ENCODE assay signal across 10 cellular contexts in genomic region chr7:24668922-24669635, GRCh38.
DNase-seq lines count a peak whose midpoint lies in the region; ATAC-seq and TF ChIP-seq lines count a peak whose summit lies in the region.
"Had no signal": no experiment of that assay in that cellular context is flagged by ENCODE, and none has a peak within 500 bp of the region (broad histone marks: within the 10 kb centered on the region; RNA-seq: fewer than 3 reads in every experiment).

No MANE protein-coding gene starts in this region.

- H3K27ac Mint-ChIP-seq in H9, result peak overlapping the region in 2 of 3 experiments; percentile 50 to 53; a peak in 4 of 7 replicates

- no peak for TF ChIP-seq CTCF in H9 (conservative IDR thresholded peaks at IDR 0.05)
- no peak for TF ChIP-seq CTCF in SK-N-SH (IDR thresholded peaks at IDR 0.05)
- no peak for TF ChIP-seq CTCF in fibroblast of pulmonary artery (IDR thresholded peaks at IDR 0.05; ENCODE audit: low read length, missing control alignments)

- no peak overlapping the region for H2BK12ac ChIP-seq in H9 (ENCODE audit: insufficient read length, low read depth, low read length)

- H3T11ph ChIP-seq in H9 (ENCODE audit: low read length), result no peak overlapping the region

- no peak overlapping the region for H2AK5ac ChIP-seq in H9 (ENCODE audit: insufficient read length, low read length)

- H4K20me1 ChIP-seq in H9 (ENCODE audit: control insufficient read depth, insufficient read depth, insufficient read length) (no peaks in the 10 kb centered on the region), SK-N-SH (ENCODE audit: insufficient read depth) (no peaks in the 10 kb centered on the region)

- DNase-seq in H9 (no peak), SK-N-SH (no peak), fibroblast of pulmonary artery (ENCODE audit: low read depth) (peak; percentile 16), skeletal muscle cell (ENCODE audit: low read depth) (peak; percentile 16), G401 (ENCODE audit: low spot score) (no peak), KG1 (lab: John Stamatoyannopoulos, UW) (no peak)
- DNase-seq: activated CD8-positive, alpha-beta memory T cell treated with anti-CD3 and anti-CD28 coated beads, Interleukin-2, amount 50 U/mL, for 4 hours; MM.1S had no signal

- no peaks in the 10 kb centered on the region for H3K23me2 ChIP-seq in H9 (ENCODE audit: insufficient read length, low read depth, low read length, poor library complexity, severe bottlenecking)

- TF ChIP-seq RAD21 in SK-N-SH (IDR thresholded peaks at IDR 0.05; ENCODE audit: low read length), result no peak

- H3K56ac ChIP-seq in H9 (ENCODE audit: insufficient read length, low read depth, low read length), result no peak overlapping the region

- H2BK120ac ChIP-seq in H9 (ENCODE audit: low read depth, low read length, poor library complexity, severe bottlenecking), result no peak overlapping the region

- peaks cover 25 to 45% (median 42%) of the 10 kb centered on the region in 3 experiments for H3K36me3 Mint-ChIP-seq in H9 (ENCODE audit: insufficient read depth in 1 of 3, low read depth in 3 of 3)

- no peak overlapping the region for H4K5ac ChIP-seq in H9 (ENCODE audit: insufficient read length, low read depth, low read length)

- H3K9me3 Mint-ChIP-seq in H9, result peaks cover 11 to 16% of the 10 kb centered on the region in 2 experiments; a peak in 4 of 5 replicates

- POLR2A ChIA-PET in SK-N-SH (lab: Yijun Ruan, JAX), result no interaction called here

- WGBS in H9 (ENCODE audit: extremely low coverage, insufficient read length, low lambda C conversion rate), result no CpG with 5 or more reads among the region's 3 CpGs
- 71% methylated on average over 3 of the region's 3 CpGs for WGBS in SK-N-SH (ENCODE audit: low lambda C conversion rate)

- no peak overlapping the region for H3K14ac ChIP-seq in H9 (ENCODE audit: insufficient read depth, low read length)

- no peak overlapping the region for H2BK15ac ChIP-seq in H9 (ENCODE audit: low read depth, low read length)

- H4K8ac ChIP-seq in H9 (replicated peaks; ENCODE audit: insufficient read length, low read depth, low read length), result no peak overlapping the region

- no peak overlapping the region for H3K23ac ChIP-seq in H9 (ENCODE audit: insufficient read length, low read depth, low read length)

- H3K4me2 ChIP-seq in H9 (ENCODE audit: insufficient read depth, insufficient read length, low read length) (no peak overlapping the region), SK-N-SH (no peak overlapping the region)

- no peaks in the 10 kb centered on the region for H3K9me2 ChIP-seq in SK-N-SH

- H2AFZ ChIP-seq in H9 (ENCODE audit: low read length) (no peak overlapping the region), SK-N-SH (ENCODE audit: low read depth) (no peak overlapping the region)

- peaks cover 31 to 35% of the 10 kb centered on the region in 2 experiments for H3K4me1 Mint-ChIP-seq in H9

- H3K79me1 ChIP-seq in H9 (ENCODE audit: insufficient read depth, low read depth, low read length, poor library complexity, severe bottlenecking), result no peaks in the 10 kb centered on the region

- H3K27me3 ChIP-seq in H9 (ENCODE audit: insufficient read depth, low read length), result no peaks in the 10 kb centered on the region
- H3K27me3 ChIP-seq in SK-N-SH (ENCODE audit: insufficient read depth), result no peaks in the 10 kb centered on the region

- H2BK20ac ChIP-seq in H9 (ENCODE audit: low read depth, low read length, poor library complexity, severe bottlenecking), result no peak overlapping the region

- peaks cover 5% of the 10 kb centered on the region for H3F3A ChIP-seq in SK-N-SH (replicated peaks; ENCODE audit: insufficient read depth)

- ATAC-seq in GM21717 (IDR thresholded peaks at IDR 0.05; ENCODE audit: unreplicated experiment) (no peak), HG03045 (IDR thresholded peaks at IDR 0.05; ENCODE audit: unreplicated experiment) (no peak)

- H3K79me2 ChIP-seq in H9 (ENCODE audit: insufficient read depth, low read length) (no peaks in the 10 kb centered on the region; the same call in 1 of the 2 replicates), SK-N-SH (ENCODE audit: insufficient read depth) (no peaks in the 10 kb centered on the region)

- H3K9ac ChIP-seq in H9 (ENCODE audit: extremely low read depth, insufficient read length, low read length) (no peak overlapping the region), SK-N-SH (no peak overlapping the region)

- no peaks in the 10 kb centered on the region for H3K9me3 ChIP-seq in H9 (ENCODE audit: control insufficient read depth, low read depth, low read length)
- no peaks in the 10 kb centered on the region for H3K9me3 ChIP-seq in SK-N-SH

- no peak overlapping the region for H3K18ac ChIP-seq in H9 (ENCODE audit: insufficient read length, low read depth, low read length)

- H3K4me3 ChIP-seq in SK-N-SH (ENCODE audit: low read depth in 2 of 2, low read length in 1 of 2) (no peak overlapping the region), fibroblast of pulmonary artery (replicated peaks; ENCODE audit: low read depth, low read length) (no peak overlapping the region), skeletal muscle cell (ENCODE audit: low read depth, low read length) (no peak overlapping the region)

- H3K27me3 Mint-ChIP-seq in H9 (ENCODE audit: low read depth), result no peaks in the 10 kb centered on the region

- no peaks in the 10 kb centered on the region; the same call in 1 of the 2 replicates for H3K4me1 ChIP-seq in H9 (ENCODE audit: insufficient read depth, low read length)
- H3K4me1 ChIP-seq in SK-N-SH (ENCODE audit: control insufficient read depth in 1 of 2, insufficient read depth in 2 of 2, low read depth in 1 of 2, low read length in 1 of 2), result peaks cover 5 to 6% of the 10 kb centered on the region in 2 experiments; a peak in 3 of 4 replicates

- CTCF ChIA-PET in SK-N-SH (lab: Yijun Ruan, JAX), result interaction anchor here (0.7 to 8.3 kb wide), 8 partner anchors 12 to 1098 kb away, joined by 3 to 141 read pairs (median 4); partner anchors contain the start of gene PALS2

- H4K91ac ChIP-seq in H9 (ENCODE audit: insufficient read length, low read depth, low read length), result no peak overlapping the region

- H3K4me3 Mint-ChIP-seq in H9, result no peak overlapping the region

- no peak overlapping the region for H2BK5ac ChIP-seq in H9 (ENCODE audit: insufficient read length, low read length)

- in situ Hi-C loops in G401 (cut with HindIII; ENCODE audit: low sequenced_read_pairs), result no loop called here

- TF ChIP-seq EP300 in SK-N-SH (IDR thresholded peaks at IDR 0.05; ENCODE audit: borderline replicate concordance in 1 of 2, low read depth in 1 of 2, low read length in 1 of 2), result no peak

- H3K27ac ChIP-seq in H9 (ENCODE audit: insufficient read length, low read depth, low read length), result no peak overlapping the region
- peak overlapping the region in 1 of 2 experiments; percentile 1; a peak in 1 of 4 replicates for H3K27ac ChIP-seq in SK-N-SH (ENCODE audit: low read depth in 2 of 2, low read length in 1 of 2)

- H3K4ac ChIP-seq in H9 (ENCODE audit: low read depth, low read length), result no peak overlapping the region

- peaks cover 0 to 14% of the 10 kb centered on the region in 2 experiments for H3K36me3 ChIP-seq in SK-N-SH (replicated peaks in 1 of 2; ENCODE audit: control insufficient read depth in 1 of 2, insufficient read depth in 2 of 2, low read length in 1 of 2)

TF ChIP-seq in SK-N-SH, 30 proteins besides CTCF, POLR2A, EP300 and RAD21:
- TF ChIP-seq RXRA (IDR thresholded peaks at IDR 0.05; ENCODE audit: borderline replicate concordance, low read depth) (peak; percentile 58; the same call in 1 of the 2 replicates), FOSL2 (IDR thresholded peaks at IDR 0.05; ENCODE audit: borderline replicate concordance, low read depth) (peak; percentile 24; the same call in 1 of the 2 replicates), JUND (IDR thresholded peaks at IDR 0.05) (peak; percentile 14), GABPA (IDR thresholded peaks at IDR 0.05; ENCODE audit: low read depth) (no peak), TCF12 (IDR thresholded peaks at IDR 0.05) (0 out of 2 replicates have a peak, but pooled peaks have one; percentile 19), GATA2 (CRISPR knock-in tag; IDR thresholded peaks at IDR 0.05) (no peak), PBX3 (IDR thresholded peaks at IDR 0.05) (peak; percentile 32)
TF ChIP-seq in SK-N-SH: peak in this region for 5.

Comparison
In these comparisons a context has a peak if more than half of its experiments do, and no peak if none do; other contexts are left out.
1. DNase-seq: peak in fibroblast of pulmonary artery (single experiment) and skeletal muscle cell (single experiment); none in H9 (single experiment), SK-N-SH (single experiment), G401 (single experiment) and KG1 (single experiment).